Comparison of ENCODE assay signal across 8 cellular contexts in genomic region chr3:66722675-66723074, GRCh38.
DNase-seq lines count a peak whose midpoint lies in the region; ATAC-seq and TF ChIP-seq lines count a peak whose summit lies in the region.
"Had no signal": no experiment of that assay in that cellular context is flagged by ENCODE, and none has a peak within 500 bp of the region (broad histone marks: within the 10 kb centered on the region; RNA-seq: fewer than 3 reads in every experiment).

No MANE protein-coding gene starts in this region.

- H3K27me3 ChIP-seq in body of pancreas (no peaks in the 10 kb centered on the region), transverse colon (no peaks in the 10 kb centered on the region)

- no peak for TF ChIP-seq POLR2A in body of pancreas (IDR thresholded peaks at IDR 0.05)
- TF ChIP-seq POLR2A in transverse colon (IDR thresholded peaks at IDR 0.05), result no peak

- no peak for ATAC-seq in body of pancreas

- H3K4me1 ChIP-seq in body of pancreas (no peaks in the 10 kb centered on the region), transverse colon (peaks cover 0 to 2% (median 0%) of the 10 kb centered on the region in 4 donors)

- TF ChIP-seq CTCF in body of pancreas (IDR thresholded peaks at IDR 0.05) (no peak), transverse colon (IDR thresholded peaks at IDR 0.05) (no peak)

- DNase-seq in HK-2 (ENCODE audit: unreplicated experiment) (peak; percentile 5), body of pancreas (peak in 3 of 4 donors; percentile 11 to 23 (median 13)), islet precursor cell (peak; percentile 83), transverse colon (peak; percentile 39), UCSD-AML1 (lab: John Stamatoyannopoulos, UW; ENCODE audit: unreplicated experiment) (no peak), NCI-H748 (lab: John Stamatoyannopoulos, UW; ENCODE audit: unreplicated experiment) (no peak), GF-D8 (lab: John Stamatoyannopoulos, UW) (no peak)
- DNase-seq: NCI-H2227 treated with DMSO at 0.1 percent for 48 hours had no signal

- in situ Hi-C loops in transverse colon (cut with MboI; ENCODE audit: low pct_ligation_motif_present in 1 of 4, low pct_unique_long_range_greater_than_20kb in 1 of 4, low sequenced_read_pairs in 3 of 4), result no loop called here

- H3K36me3 ChIP-seq in body of pancreas (replicated peaks in 1 of 2; ENCODE audit: insufficient read depth in 1 of 2, low read depth in 2 of 2), result no peaks in the 10 kb centered on the region
- no peaks in the 10 kb centered on the region for H3K36me3 ChIP-seq in transverse colon

- 54 to 80% methylated on average over 2 of the region's 2 CpGs for WGBS in body of pancreas, 2 donors
- WGBS in transverse colon (ENCODE audit: low coverage in 1 of 2), 2 donors, result 47% methylated on average over 2 of the region's 2 CpGs; no CpG with 5 or more reads in 1 of the 2 donors

- H3K4me3 ChIP-seq in body of pancreas (no peak overlapping the region), transverse colon (no peak overlapping the region)

- H3K27ac ChIP-seq in body of pancreas (no peak overlapping the region), transverse colon (peak overlapping the region in 1 of 4 donors; percentile 35)

- TF ChIP-seq EP300 in transverse colon (IDR thresholded peaks at IDR 0.05; ENCODE audit: low read depth), result no peak

- no peaks in the 10 kb centered on the region for H3K9me3 ChIP-seq in body of pancreas
- no peaks in the 10 kb centered on the region for H3K9me3 ChIP-seq in transverse colon

- intact Hi-C loops in body of pancreas (cut with DNase I) (no loop called here), transverse colon (cut with DNase I; ENCODE audit: low total_unique reads) (no loop called here)

Comparison
In these comparisons a context has a peak if more than half of its experiments do, and no peak if none do; other contexts are left out.
1. DNase-seq: peak in HK-2 (single experiment), body of pancreas (3 of 4), islet precursor cell (single experiment) and transverse colon (single experiment); none in UCSD-AML1 (single experiment), NCI-H748 (single experiment) and GF-D8 (single experiment).